12 cellular contexts compared by ENCODE assay signal in the genomic region with DNA sequence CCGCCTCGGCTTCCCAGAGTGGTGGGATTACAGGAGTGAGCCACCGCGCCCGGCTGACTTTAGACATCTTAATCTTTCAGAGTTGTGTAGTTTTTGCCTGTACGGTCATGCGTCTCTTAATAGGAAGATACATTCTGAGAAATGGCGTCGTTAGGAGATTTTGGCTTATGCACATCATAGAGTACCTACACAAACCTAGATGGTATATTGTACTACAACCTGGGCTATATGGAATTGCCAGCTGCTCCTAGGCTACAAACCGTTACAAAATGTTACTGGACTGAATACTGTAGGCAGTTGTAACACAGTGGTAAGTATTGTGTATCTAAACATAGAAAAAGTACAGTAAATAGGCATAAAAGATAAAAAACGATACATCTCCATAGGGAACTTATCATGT. TPM values are rescaled to one million over a fixed set of nuclear protein-coding genes. Genes with fewer than 3 reads are reported as not detected.
DNase-seq lines count a peak whose midpoint lies in the region; ATAC-seq and TF ChIP-seq lines count a peak whose summit lies in the region.
"Had no signal": no experiment of that assay in that cellular context is flagged by ENCODE, and none has a peak within 500 bp of the region (broad histone marks: within the 10 kb centered on the region; RNA-seq: fewer than 3 reads in every experiment).

No MANE protein-coding gene starts in this region.

- no peak for DNase-seq in activated naive CD4-positive, alpha-beta T cell treated with Interleukin-2 at 50 U/mL for 16 hours
- DNase-seq in T-cell = no peak
- DNase-seq in hepatocyte (ENCODE audit: low spot score) = no peak
- no peak for DNase-seq in stomach
- DNase-seq in kidney tubule cell (ENCODE audit: low spot score) = no peak
- DNase-seq in pons (ENCODE audit: low spot score) = no peak
- DNase-seq: activated CD4-positive, alpha-beta T cell treated with anti-CD3 and anti-CD28 coated beads, Interleukin-2, amount 50 U/mL, for 48 hours; brain microvascular endothelial cell; NCI-H2171; small intestine had no signal

- no peak for ATAC-seq in T-cell (replicated peaks in 1 of 4)
- ATAC-seq in GM18861 (IDR thresholded peaks at IDR 0.05; ENCODE audit: unreplicated experiment) = no peak

- H3K27me3 Mint-ChIP-seq in activated naive CD4-positive, alpha-beta T cell treated with anti-CD3 and anti-CD28 coated beads, Interleukin-2, amount 50 U/mL, for 24 hours = no peaks in the 10 kb centered on the region
- no peaks in the 10 kb centered on the region for H3K27me3 Mint-ChIP-seq in T-cell

- POLR2A ChIA-PET in T-cell (lab: Charles Lee) = interaction anchor here in 1 of 2 donors (0.6 kb wide), 1 partner anchor 27 kb away, joined by 3 read pairs; no protein-coding TSS in a partner anchor

- no peaks in the 10 kb centered on the region for H3K9me3 Mint-ChIP-seq in activated naive CD4-positive, alpha-beta T cell treated with anti-CD3 and anti-CD28 coated beads, Interleukin-2, amount 50 U/mL, for 24 hours
- no peaks in the 10 kb centered on the region for H3K9me3 Mint-ChIP-seq in T-cell

- H2AFZ ChIP-seq in hepatocyte = no peak overlapping the region

- H4K20me1 ChIP-seq in hepatocyte (ENCODE audit: insufficient read depth, poor library complexity, severe bottlenecking) = peaks cover 3% of the 10 kb centered on the region

- no peak overlapping the region for H3K27ac ChIP-seq in hepatocyte
- no peak overlapping the region for H3K27ac ChIP-seq in stomach

- TF ChIP-seq CTCF in hepatocyte (IDR thresholded peaks at IDR 0.05; ENCODE audit: poor library complexity) (no peak), stomach (IDR thresholded peaks at IDR 0.05) (no peak)

- H3K27me3 ChIP-seq in hepatocyte = no peaks in the 10 kb centered on the region
- H3K27me3 ChIP-seq in stomach = no peaks in the 10 kb centered on the region
- H3K27me3 ChIP-seq: brain microvascular endothelial cell had no signal

- peak overlapping the region; percentile 67 for H3K27ac Mint-ChIP-seq in activated naive CD4-positive, alpha-beta T cell treated with anti-CD3 and anti-CD28 coated beads, Interleukin-2, amount 50 U/mL, for 24 hours
- H3K27ac Mint-ChIP-seq in T-cell = peak overlapping the region in 1 of 2 donors; percentile 44

- CTCF ChIA-PET in T-cell (lab: Charles Lee) = interaction anchor here (0.7 to 1.3 kb wide), 4 partner anchors 15 to 120 kb away, joined by 3 to 4 read pairs (median 4); no protein-coding TSS in a partner anchor

- H3K36me3 Mint-ChIP-seq in activated naive CD4-positive, alpha-beta T cell treated with anti-CD3 and anti-CD28 coated beads, Interleukin-2, amount 50 U/mL, for 24 hours = peaks cover 20% of the 10 kb centered on the region
- peaks cover 23% of the 10 kb centered on the region for H3K36me3 Mint-ChIP-seq in T-cell

- no peaks in the 10 kb centered on the region for H3K9me2 ChIP-seq in hepatocyte (replicated peaks; ENCODE audit: insufficient read depth)

- no peaks in the 10 kb centered on the region for H3K9me3 ChIP-seq in hepatocyte (ENCODE audit: low read depth)
- H3K9me3 ChIP-seq in stomach = no peaks in the 10 kb centered on the region

- no peak overlapping the region for H3K4me3 ChIP-seq in hepatocyte
- H3K4me3 ChIP-seq in stomach = peak overlapping the region; percentile 76 to 99 (median 96)

- H3K4me3 Mint-ChIP-seq in activated naive CD4-positive, alpha-beta T cell treated with anti-CD3 and anti-CD28 coated beads, Interleukin-2, amount 50 U/mL, for 24 hours = peak overlapping the region; percentile 76
- H3K4me3 Mint-ChIP-seq in T-cell = peak overlapping the region; percentile 62 to 100 (median 77)

- peaks cover 54% of the 10 kb centered on the region for H3K4me1 Mint-ChIP-seq in activated naive CD4-positive, alpha-beta T cell treated with anti-CD3 and anti-CD28 coated beads, Interleukin-2, amount 50 U/mL, for 24 hours
- peaks cover 50 to 54% (median 52%) of the 10 kb centered on the region in 3 donors for H3K4me1 Mint-ChIP-seq in T-cell

- H3K4me1 ChIP-seq in hepatocyte (ENCODE audit: insufficient read depth) (peaks cover 8% of the 10 kb centered on the region), stomach (peaks cover 8 to 32% (median 20%) of the 10 kb centered on the region in 4 donors)

- WGBS in hepatocyte (ENCODE audit: low lambda C conversion rate, missing lambda C conversion rate) = 94% methylated on average over 11 of the region's 11 CpGs
- 86 to 89% (median 87%) methylated on average over 11 of the region's 11 CpGs for WGBS in stomach, 5 donors

- TF ChIP-seq POLR2A in stomach (IDR thresholded peaks at IDR 0.05) = no peak

- no peak for TF ChIP-seq EP300 in stomach (IDR thresholded peaks at IDR 0.05)

- H3K36me3 ChIP-seq in hepatocyte (replicated peaks; ENCODE audit: insufficient read depth, low read depth) (no peaks in the 10 kb centered on the region), stomach (peaks cover 20 to 52% (median 50%) of the 10 kb centered on the region in 4 donors)

- peak overlapping the region; percentile 90 for H3K4me2 ChIP-seq in hepatocyte

- H3K79me2 ChIP-seq in hepatocyte = peaks cover 26% of the 10 kb centered on the region

- intact Hi-C loops in stomach (cut with DNase I; ENCODE audit: low total_unique reads) = no loop called here

RNA-seq across cellular contexts. Expression of a gene that starts 1.3 kb away (rescaled TPM):
- total RNA-seq in T-cell (10 to 100 TPM; 15.5 to 21.5 (median 20.2) TPM), hepatocyte (15.7 and 25.9 TPM in 2 replicates), stomach (10 to 100 TPM in 2 of 5 donors, 1 to 10 TPM in 3; 2.3 to 13.8 (median 8.0) TPM)
- polyA plus RNA-seq in hepatocyte (38.9 and 46.8 TPM in 2 replicates), stomach (10 to 100 TPM; 32.0 to 39.3 (median 37.0) TPM)

RNA-seq across cellular contexts. Expression of a gene that starts 11.4 kb away (rescaled TPM):
- total RNA-seq in T-cell = 1 to 10 TPM; 2.4 to 5.1 (median 3.4) TPM
- total RNA-seq in hepatocyte = 5.5 and 7.6 TPM in 2 replicates
- 4.5 and 10.3 TPM in 2 replicates for polyA plus RNA-seq in hepatocyte
- total RNA-seq in stomach = 10 to 100 TPM in 4 of 5 donors, 1 to 10 TPM in 1; 4.0 to 61.4 (median 16.4) TPM
- 1 to 10 TPM; 3.3 to 5.2 (median 3.5) TPM for polyA plus RNA-seq in stomach

RNA-seq across cellular contexts. Expression of a gene that starts 12.0 kb away (rescaled TPM):
- total RNA-seq in T-cell = 10 to 100 TPM; 10.3 to 17.4 (median 14.5) TPM
- total RNA-seq in hepatocyte = 8.6 and 8.8 TPM in 2 replicates
- polyA plus RNA-seq in hepatocyte = 26.1 and 31.1 TPM in 2 replicates
- 10 to 100 TPM in 3 of 5 donors, 1 to 10 TPM in 2; 4.4 to 37.9 (median 13.2) TPM for total RNA-seq in stomach
- polyA plus RNA-seq in stomach = 10 to 100 TPM; 13.7 to 24.7 (median 20.2) TPM

RNA-seq across cellular contexts. Expression of a gene that starts 17.0 kb away (rescaled TPM):
- total RNA-seq in T-cell = 1 to 10 TPM in 3 of 5 donors, under 1 TPM in 2; 0.76 to 2.1 (median 1.2) TPM
- 0.23 and 2.9 TPM in 2 replicates for total RNA-seq in hepatocyte
- polyA plus RNA-seq in hepatocyte = 0.89 and 2.3 TPM in 2 replicates
- 1 to 10 TPM in 4 of 5 donors, not detected in 1; 1.0 to 3.1 (median 1.8) TPM for total RNA-seq in stomach
- 1 to 10 TPM in 1 of 3 donors, under 1 TPM in 2; 0.56 to 1.4 (median 0.73) TPM for polyA plus RNA-seq in stomach

RNA-seq across cellular contexts. Expression of a gene that starts 29.0 kb away (rescaled TPM):
- total RNA-seq in T-cell = 10 to 100 TPM; 45.4 to 72.9 (median 71.7) TPM
- total RNA-seq in hepatocyte = 14.6 and 16.9 TPM in 2 replicates
- polyA plus RNA-seq in hepatocyte = 13.6 and 14.8 TPM in 2 replicates
- total RNA-seq in stomach = 10 to 100 TPM in 1 of 5 donors, 1 to 10 TPM in 4; 1.0 to 14.7 (median 8.7) TPM
- polyA plus RNA-seq in stomach = 10 to 100 TPM in 2 of 3 donors, 1 to 10 TPM in 1; 7.0 to 16.0 (median 14.7) TPM
